14 cellular contexts compared by ENCODE assay signal in the genomic region with DNA sequence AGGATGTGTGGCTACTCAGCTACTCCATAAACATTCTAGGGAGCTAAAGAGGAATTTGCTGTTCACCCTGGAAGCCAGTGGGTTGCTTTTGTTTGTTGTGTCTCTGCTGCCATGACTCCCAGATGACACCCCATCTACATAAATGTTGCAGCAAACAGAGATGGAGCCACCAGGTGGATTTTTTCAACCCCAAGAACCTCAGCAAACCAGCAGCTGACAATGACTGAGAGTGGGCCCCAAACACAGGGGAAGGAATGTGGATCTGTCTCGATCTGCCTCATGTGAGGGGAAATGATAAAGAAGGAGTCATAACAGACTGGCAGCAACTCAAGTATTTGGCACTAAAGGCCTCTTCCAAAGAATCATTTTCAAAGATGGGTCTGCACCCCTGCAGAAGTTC.
DNase-seq lines count a peak whose midpoint lies in the region; TF ChIP-seq lines count a peak whose summit lies in the region.
"Had no signal": no experiment of that assay in that cellular context is flagged by ENCODE, and none has a peak within 500 bp of the region (broad histone marks: within the 10 kb centered on the region; RNA-seq: fewer than 3 reads in every experiment).

No MANE protein-coding gene starts in this region.

- H3K4me3 ChIP-seq in fibroblast of villous mesenchyme (ENCODE audit: low read depth, low read length) = no peak overlapping the region
- no peak overlapping the region for H3K4me3 ChIP-seq in retinal pigment epithelial cell (ENCODE audit: low read length)
- H3K4me3 ChIP-seq: coronary artery, K562, neural progenitor cell had no signal

- in situ Hi-C loops in GM13977 (cut with MboI; ENCODE audit: low pct_unique_long_range_greater_than_20kb, low sequenced_read_pairs, unreplicated experiment) = no loop called here

- TF ChIP-seq CTCF in fibroblast of villous mesenchyme (IDR thresholded peaks at IDR 0.05; ENCODE audit: insufficient read depth, low read depth, low read length) = no peak
- no peak for TF ChIP-seq CTCF in retinal pigment epithelial cell (conservative IDR thresholded peaks at IDR 0.05; ENCODE audit: low read depth, low read length)
- TF ChIP-seq CTCF in GM13977 (IDR thresholded peaks at IDR 0.05; ENCODE audit: extremely low read depth, insufficient read depth, missing control alignments) = no peak

- DNase-seq in GM04504 (ENCODE audit: low read depth) = peak; percentile 84
- DNase-seq in SW 1271 (lab: John Stamatoyannopoulos, UW) = peak; percentile 21 to 64
- DNase-seq in fibroblast of villous mesenchyme (ENCODE audit: low read depth) = peak; percentile 93
- peak; percentile 83 for DNase-seq in retinal pigment epithelial cell (ENCODE audit: low read depth)
- no peak for DNase-seq in foreskin melanocyte
- no peak for DNase-seq in NCI-H524 (lab: John Stamatoyannopoulos, UW)
- DNase-seq in hypothalamus (lab: John Stamatoyannopoulos, UW) = no peak
- no peak for DNase-seq in GM13977 (ENCODE audit: low spot score)
- DNase-seq: activated CD4-positive, CD25-positive, alpha-beta regulatory T cell; DMS79; stimulated activated CD4-positive, alpha-beta T cell treated with anti-CD3 and anti-CD28 coated beads, Interleukin-4, amount 100 ng/mL, for 4 hours had no signal

Comparison
In these comparisons a context has a peak if more than half of its experiments do, and no peak if none do; other contexts are left out.
1. DNase-seq: peak in GM04504 (single experiment), SW 1271 (2 of 2), fibroblast of villous mesenchyme (single experiment) and retinal pigment epithelial cell (single experiment); none in foreskin melanocyte (single experiment), NCI-H524 (0 of 2), hypothalamus (0 of 51) and GM13977 (single experiment).